In the genomic region with DNA sequence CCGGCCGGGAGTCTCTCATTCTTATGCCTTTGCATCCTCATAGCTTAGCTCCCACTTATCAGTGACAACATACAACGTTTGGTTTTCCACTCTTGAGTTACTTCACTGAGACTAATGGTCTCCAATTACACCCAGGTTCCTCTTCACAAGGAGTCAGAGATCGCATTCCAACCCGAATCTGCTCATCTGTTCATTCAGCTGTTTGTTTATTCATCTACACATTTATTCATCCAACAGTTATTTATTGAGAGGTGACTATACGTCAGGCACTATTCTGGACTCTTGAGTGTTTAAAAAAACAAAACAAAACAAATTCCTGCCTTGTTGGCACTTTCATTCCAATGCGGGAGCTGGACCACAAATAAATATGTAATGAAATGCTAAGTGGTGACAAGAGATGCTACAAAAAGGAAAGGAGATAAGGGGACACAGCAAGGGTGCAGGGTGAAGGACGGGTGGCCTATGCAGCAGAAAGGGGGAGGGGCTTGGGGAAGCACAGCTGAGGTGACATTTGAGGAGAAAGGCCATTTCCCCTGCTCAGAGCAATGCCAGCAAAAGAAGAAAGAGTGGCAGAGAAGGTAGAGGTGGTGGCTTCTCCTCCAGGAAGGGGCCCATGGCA, we compare ENCODE assay signal across 2 cellular contexts.
TF ChIP-seq lines count a peak whose summit lies in the region.

No MANE protein-coding gene starts in this region.

TF ChIP-seq in HEK293, 187 proteins besides CTCF, POLR2A, EP300 and RAD21 (continued from another document):
- TF ChIP-seq, protein P1, sequence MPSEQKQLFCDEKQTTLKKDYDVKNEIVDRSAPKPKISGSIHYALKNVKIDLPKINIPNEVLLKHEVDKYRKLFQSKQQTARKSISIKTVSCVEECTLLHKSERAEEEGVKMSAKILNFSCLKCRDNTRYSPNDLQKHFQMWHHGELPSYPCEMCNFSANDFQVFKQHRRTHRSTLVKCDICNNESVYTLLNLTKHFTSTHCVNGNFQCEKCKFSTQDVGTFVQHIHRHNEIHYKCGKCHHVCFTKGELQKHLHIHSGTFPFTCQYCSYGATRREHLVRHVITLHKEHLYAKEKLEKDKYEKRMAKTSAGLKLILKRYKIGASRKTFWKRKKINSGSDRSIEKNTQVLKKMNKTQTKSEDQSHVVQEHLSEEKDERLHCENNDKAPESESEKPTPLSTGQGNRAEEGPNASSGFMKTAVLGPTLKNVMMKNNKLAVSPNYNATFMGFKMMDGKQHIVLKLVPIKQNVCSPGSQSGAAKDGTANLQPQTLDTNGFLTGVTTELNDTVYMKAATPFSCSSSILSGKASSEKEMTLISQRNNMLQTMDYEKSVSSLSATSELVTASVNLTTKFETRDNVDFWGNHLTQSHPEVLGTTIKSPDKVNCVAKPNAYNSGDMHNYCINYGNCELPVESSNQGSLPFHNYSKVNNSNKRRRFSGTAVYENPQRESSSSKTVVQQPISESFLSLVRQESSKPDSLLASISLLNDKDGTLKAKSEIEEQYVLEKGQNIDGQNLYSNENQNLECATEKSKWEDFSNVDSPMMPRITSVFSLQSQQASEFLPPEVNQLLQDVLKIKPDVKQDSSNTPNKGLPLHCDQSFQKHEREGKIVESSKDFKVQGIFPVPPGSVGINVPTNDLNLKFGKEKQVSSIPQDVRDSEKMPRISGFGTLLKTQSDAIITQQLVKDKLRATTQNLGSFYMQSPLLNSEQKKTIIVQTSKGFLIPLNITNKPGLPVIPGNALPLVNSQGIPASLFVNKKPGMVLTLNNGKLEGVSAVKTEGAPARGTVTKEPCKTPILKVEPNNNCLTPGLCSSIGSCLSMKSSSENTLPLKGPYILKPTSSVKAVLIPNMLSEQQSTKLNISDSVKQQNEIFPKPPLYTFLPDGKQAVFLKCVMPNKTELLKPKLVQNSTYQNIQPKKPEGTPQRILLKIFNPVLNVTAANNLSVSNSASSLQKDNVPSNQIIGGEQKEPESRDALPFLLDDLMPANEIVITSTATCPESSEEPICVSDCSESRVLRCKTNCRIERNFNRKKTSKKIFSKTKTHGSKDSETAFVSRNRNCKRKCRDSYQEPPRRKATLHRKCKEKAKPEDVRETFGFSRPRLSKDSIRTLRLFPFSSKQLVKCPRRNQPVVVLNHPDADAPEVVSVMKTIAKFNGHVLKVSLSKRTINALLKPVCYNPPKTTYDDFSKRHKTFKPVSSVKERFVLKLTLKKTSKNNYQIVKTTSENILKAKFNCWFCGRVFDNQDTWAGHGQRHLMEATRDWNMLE (tag by site-specific recombination; conservative IDR thresholded peaks at IDR 0.05; ENCODE audit: low read depth) = no peak

TF ChIP-seq in WTC11, 78 proteins besides CTCF, POLR2A, EP300 and RAD21 (continued from another document):
- TF ChIP-seq, protein P2, sequence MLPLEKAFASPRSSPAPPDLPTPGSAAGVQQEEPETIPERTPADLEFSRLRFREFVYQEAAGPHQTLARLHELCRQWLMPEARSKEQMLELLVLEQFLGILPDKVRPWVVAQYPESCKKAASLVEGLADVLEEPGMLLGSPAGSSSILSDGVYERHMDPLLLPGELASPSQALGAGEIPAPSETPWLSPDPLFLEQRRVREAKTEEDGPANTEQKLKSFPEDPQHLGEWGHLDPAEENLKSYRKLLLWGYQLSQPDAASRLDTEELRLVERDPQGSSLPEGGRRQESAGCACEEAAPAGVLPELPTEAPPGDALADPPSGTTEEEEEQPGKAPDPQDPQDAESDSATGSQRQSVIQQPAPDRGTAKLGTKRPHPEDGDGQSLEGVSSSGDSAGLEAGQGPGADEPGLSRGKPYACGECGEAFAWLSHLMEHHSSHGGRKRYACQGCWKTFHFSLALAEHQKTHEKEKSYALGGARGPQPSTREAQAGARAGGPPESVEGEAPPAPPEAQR (CRISPR knock-in tag; IDR thresholded peaks at IDR 0.05) = no peak
- no peak for TF ChIP-seq ZNF317 (CRISPR knock-in tag; IDR thresholded peaks at IDR 0.05; ENCODE audit: borderline replicate concordance, low read depth)
- TF ChIP-seq, protein P3, sequence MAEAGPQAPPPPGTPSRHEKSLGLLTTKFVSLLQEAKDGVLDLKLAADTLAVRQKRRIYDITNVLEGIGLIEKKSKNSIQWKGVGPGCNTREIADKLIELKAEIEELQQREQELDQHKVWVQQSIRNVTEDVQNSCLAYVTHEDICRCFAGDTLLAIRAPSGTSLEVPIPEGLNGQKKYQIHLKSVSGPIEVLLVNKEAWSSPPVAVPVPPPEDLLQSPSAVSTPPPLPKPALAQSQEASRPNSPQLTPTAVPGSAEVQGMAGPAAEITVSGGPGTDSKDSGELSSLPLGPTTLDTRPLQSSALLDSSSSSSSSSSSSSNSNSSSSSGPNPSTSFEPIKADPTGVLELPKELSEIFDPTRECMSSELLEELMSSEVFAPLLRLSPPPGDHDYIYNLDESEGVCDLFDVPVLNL (CRISPR knock-in tag; IDR thresholded peaks at IDR 0.05; ENCODE audit: borderline replicate concordance, low read depth) = no peak
- TF ChIP-seq, protein P4, sequence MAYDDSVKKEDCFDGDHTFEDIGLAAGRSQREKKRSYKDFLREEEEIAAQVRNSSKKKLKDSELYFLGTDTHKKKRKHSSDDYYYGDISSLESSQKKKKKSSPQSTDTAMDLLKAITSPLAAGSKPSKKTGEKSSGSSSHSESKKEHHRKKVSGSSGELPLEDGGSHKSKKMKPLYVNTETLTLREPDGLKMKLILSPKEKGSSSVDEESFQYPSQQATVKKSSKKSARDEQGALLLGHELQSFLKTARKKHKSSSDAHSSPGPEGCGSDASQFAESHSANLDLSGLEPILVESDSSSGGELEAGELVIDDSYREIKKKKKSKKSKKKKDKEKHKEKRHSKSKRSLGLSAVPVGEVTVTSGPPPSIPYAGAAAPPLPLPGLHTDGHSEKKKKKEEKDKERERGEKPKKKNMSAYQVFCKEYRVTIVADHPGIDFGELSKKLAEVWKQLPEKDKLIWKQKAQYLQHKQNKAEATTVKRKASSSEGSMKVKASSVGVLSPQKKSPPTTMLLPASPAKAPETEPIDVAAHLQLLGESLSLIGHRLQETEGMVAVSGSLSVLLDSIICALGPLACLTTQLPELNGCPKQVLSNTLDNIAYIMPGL (CRISPR knock-in tag; IDR thresholded peaks at IDR 0.05) = no peak
- TF ChIP-seq, protein P5, sequence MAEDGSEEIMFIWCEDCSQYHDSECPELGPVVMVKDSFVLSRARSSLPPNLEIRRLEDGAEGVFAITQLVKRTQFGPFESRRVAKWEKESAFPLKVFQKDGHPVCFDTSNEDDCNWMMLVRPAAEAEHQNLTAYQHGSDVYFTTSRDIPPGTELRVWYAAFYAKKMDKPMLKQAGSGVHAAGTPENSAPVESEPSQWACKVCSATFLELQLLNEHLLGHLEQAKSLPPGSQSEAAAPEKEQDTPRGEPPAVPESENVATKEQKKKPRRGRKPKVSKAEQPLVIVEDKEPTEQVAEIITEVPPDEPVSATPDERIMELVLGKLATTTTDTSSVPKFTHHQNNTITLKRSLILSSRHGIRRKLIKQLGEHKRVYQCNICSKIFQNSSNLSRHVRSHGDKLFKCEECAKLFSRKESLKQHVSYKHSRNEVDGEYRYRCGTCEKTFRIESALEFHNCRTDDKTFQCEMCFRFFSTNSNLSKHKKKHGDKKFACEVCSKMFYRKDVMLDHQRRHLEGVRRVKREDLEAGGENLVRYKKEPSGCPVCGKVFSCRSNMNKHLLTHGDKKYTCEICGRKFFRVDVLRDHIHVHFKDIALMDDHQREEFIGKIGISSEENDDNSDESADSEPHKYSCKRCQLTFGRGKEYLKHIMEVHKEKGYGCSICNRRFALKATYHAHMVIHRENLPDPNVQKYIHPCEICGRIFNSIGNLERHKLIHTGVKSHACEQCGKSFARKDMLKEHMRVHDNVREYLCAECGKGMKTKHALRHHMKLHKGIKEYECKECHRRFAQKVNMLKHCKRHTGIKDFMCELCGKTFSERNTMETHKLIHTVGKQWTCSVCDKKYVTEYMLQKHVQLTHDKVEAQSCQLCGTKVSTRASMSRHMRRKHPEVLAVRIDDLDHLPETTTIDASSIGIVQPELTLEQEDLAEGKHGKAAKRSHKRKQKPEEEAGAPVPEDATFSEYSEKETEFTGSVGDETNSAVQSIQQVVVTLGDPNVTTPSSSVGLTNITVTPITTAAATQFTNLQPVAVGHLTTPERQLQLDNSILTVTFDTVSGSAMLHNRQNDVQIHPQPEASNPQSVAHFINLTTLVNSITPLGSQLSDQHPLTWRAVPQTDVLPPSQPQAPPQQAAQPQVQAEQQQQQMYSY (CRISPR knock-in tag; IDR thresholded peaks at IDR 0.05) = no peak
- no peak for TF ChIP-seq TP53 (CRISPR knock-in tag; IDR thresholded peaks at IDR 0.05)
- no peak for TF ChIP-seq FOXP1 (CRISPR knock-in tag; IDR thresholded peaks at IDR 0.05; ENCODE audit: borderline replicate concordance)
- TF ChIP-seq, protein P6, sequence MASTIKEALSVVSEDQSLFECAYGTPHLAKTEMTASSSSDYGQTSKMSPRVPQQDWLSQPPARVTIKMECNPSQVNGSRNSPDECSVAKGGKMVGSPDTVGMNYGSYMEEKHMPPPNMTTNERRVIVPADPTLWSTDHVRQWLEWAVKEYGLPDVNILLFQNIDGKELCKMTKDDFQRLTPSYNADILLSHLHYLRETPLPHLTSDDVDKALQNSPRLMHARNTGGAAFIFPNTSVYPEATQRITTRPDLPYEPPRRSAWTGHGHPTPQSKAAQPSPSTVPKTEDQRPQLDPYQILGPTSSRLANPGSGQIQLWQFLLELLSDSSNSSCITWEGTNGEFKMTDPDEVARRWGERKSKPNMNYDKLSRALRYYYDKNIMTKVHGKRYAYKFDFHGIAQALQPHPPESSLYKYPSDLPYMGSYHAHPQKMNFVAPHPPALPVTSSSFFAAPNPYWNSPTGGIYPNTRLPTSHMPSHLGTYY (CRISPR knock-in tag; IDR thresholded peaks at IDR 0.05) = no peak
- no peak for TF ChIP-seq ZNF121 (CRISPR knock-in tag; IDR thresholded peaks at IDR 0.05)
